Comparison of ENCODE assay signal across 33 cellular contexts in the genomic region with DNA sequence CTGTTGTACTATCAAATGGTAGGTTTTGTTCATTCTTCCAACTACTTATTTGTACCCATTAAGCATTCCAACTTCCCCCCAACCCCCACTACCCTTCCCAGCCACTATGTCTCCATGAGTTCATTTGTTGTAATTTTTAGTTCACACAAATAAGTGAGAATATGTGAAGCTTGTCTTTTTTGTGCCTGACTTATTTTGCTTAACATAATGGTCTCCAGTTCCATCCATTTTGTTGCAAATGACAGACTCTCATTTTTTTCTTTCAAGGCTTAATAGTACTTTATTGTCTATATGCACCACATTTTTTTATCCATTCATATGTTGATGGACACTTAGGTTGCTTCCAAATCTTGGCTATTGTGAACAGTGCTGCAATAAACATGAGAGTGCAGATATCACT.
A peak's percentile ranks its signal among the peaks of the same experiment; 100 is the strongest.
DNase-seq lines count a peak whose midpoint lies in the region; ATAC-seq and TF ChIP-seq lines count a peak whose summit lies in the region.
"Had no signal": no experiment of that assay in that cellular context is flagged by ENCODE, and none has a peak within 500 bp of the region (broad histone marks: within the 10 kb centered on the region; RNA-seq: fewer than 3 reads in every experiment).

No MANE protein-coding gene starts in this region.

- TF ChIP-seq POLR2A in breast epithelium (IDR thresholded peaks at IDR 0.05): no peak

- peak overlapping the region; percentile 52; the same call in 1 of the 2 replicates for H3K4me2 ChIP-seq in GM23338
- H3K4me2 ChIP-seq: A549; BLaER1; BLaER1 treated with 17β-estradiol and CSF1 and Interleukin-3, amounts not matched to agents 10 nM and 100 nM had no signal

- H3K4me3 Mint-ChIP-seq in GM23338: no peak overlapping the region
- H3K4me3 Mint-ChIP-seq in WTC11: no peak overlapping the region
- H3K4me3 Mint-ChIP-seq: B cell; CD14-positive monocyte; CD4-positive, alpha-beta memory T cell; CD4-positive, alpha-beta T cell; CD4-positive, CD25-positive, alpha-beta regulatory T cell; CD8-positive, alpha-beta memory T cell; CD8-positive, alpha-beta T cell had no signal

- POLR2A ChIA-PET in WTC11 (lab: Charles Lee): no interaction called here

- CTCF ChIA-PET in WTC11 (lab: Charles Lee): no interaction called here

- TF ChIP-seq CTCF in GM23338 (conservative IDR thresholded peaks at IDR 0.05; ENCODE audit: low read depth in 2 of 2) (no peak), WTC11 (IDR thresholded peaks at IDR 0.05) (no peak), breast epithelium (IDR thresholded peaks at IDR 0.05) (no peak)

- intact Hi-C loops in breast epithelium (cut with DNase I; ENCODE audit: low total_unique reads): no loop called here

- H3K9me3 ChIP-seq in HAP-1 (0 out of 2 replicates have a peak, but pooled peaks cover 2% of the 10 kb centered on the region), breast epithelium (peaks cover 0 to 17% of the 10 kb centered on the region in 2 donors)
- H3K9me3 ChIP-seq: A549, BE2C had no signal

- no peaks in the 10 kb centered on the region for H4K20me1 ChIP-seq in GM23338 (replicated peaks; ENCODE audit: insufficient read depth)
- H4K20me1 ChIP-seq: BLaER1; BLaER1 treated with 17β-estradiol and CSF1 and Interleukin-3, amounts not matched to agents 10 nM and 100 nM had no signal

- H3K9me3 Mint-ChIP-seq in GM23338: peaks cover 28% of the 10 kb centered on the region
- peaks cover 53% of the 10 kb centered on the region for H3K9me3 Mint-ChIP-seq in WTC11

- H3K27me3 Mint-ChIP-seq in GM23338 (ENCODE audit: insufficient read depth, low read depth, poor library complexity) (no peaks in the 10 kb centered on the region), WTC11 (ENCODE audit: low read depth) (no peaks in the 10 kb centered on the region)
- H3K27me3 Mint-ChIP-seq: B cell; CD4-positive, alpha-beta memory T cell; CD4-positive, alpha-beta T cell; CD4-positive, CD25-positive, alpha-beta regulatory T cell; CD8-positive, alpha-beta memory T cell had no signal

- peak overlapping the region; percentile 69; the same call in 1 of the 2 replicates for H3K27ac Mint-ChIP-seq in GM23338
- H3K27ac Mint-ChIP-seq in WTC11: 0 out of 2 replicates have a peak overlapping the region, but pooled peaks have one; percentile 13
- H3K27ac Mint-ChIP-seq: B cell; CD14-positive monocyte; CD4-positive, alpha-beta memory T cell; CD4-positive, alpha-beta T cell; CD4-positive, CD25-positive, alpha-beta regulatory T cell; CD8-positive, alpha-beta memory T cell; CD8-positive, alpha-beta T cell had no signal

- ATAC-seq in GM23338: no peak
- ATAC-seq in WTC11: no peak
- ATAC-seq: A549; CD8-positive, alpha-beta T cell had no signal

- H3K27me3 ChIP-seq in GM23338 (ENCODE audit: insufficient read depth) (no peaks in the 10 kb centered on the region), HAP-1 (ENCODE audit: low read depth) (no peaks in the 10 kb centered on the region), breast epithelium (no peaks in the 10 kb centered on the region)
- H3K27me3 ChIP-seq: BE2C; BLaER1; BLaER1 treated with 17β-estradiol and CSF1 and Interleukin-3, amounts not matched to agents 10 nM and 100 nM had no signal

- H3K4me1 Mint-ChIP-seq in GM23338 (peaks cover 21% of the 10 kb centered on the region), WTC11 (peaks cover 17% of the 10 kb centered on the region)
- H3K4me1 Mint-ChIP-seq: B cell; CD14-positive monocyte; CD4-positive, alpha-beta memory T cell; CD4-positive, CD25-positive, alpha-beta regulatory T cell; CD8-positive, alpha-beta memory T cell had no signal

- H2AFZ ChIP-seq in GM23338: no peak overlapping the region

- H3K79me2 ChIP-seq in GM23338 (replicated peaks; ENCODE audit: insufficient read depth): no peaks in the 10 kb centered on the region

- no peaks in the 10 kb centered on the region for H3F3A ChIP-seq in GM23338 (replicated peaks; ENCODE audit: low read depth)

- H3K4me1 ChIP-seq in GM23338 (ENCODE audit: insufficient read depth): peaks cover 35% of the 10 kb centered on the region
- H3K4me1 ChIP-seq in HAP-1: peaks cover 29% of the 10 kb centered on the region
- no peaks in the 10 kb centered on the region for H3K4me1 ChIP-seq in breast epithelium
- H3K4me1 ChIP-seq: A549; BE2C; BLaER1; BLaER1 treated with 17β-estradiol and CSF1 and Interleukin-3, amounts not matched to agents 10 nM and 100 nM; Caco-2 had no signal

- no peak for DNase-seq in GM23338 (ENCODE audit: low spot score)
- peak; percentile 67 to 97 for DNase-seq in HAP-1 (ENCODE audit: low spot score in 2 of 2)
- no peak for DNase-seq in WTC11 (ENCODE audit: low spot score)
- no peak for DNase-seq in breast epithelium (ENCODE audit: low spot score in 2 of 2)
- no peak for DNase-seq in nucleus accumbens (lab: John Stamatoyannopoulos, UW)
- DNase-seq in NCI-H2081 treated with DMSO at 0.1 percent for 48 hours (lab: John Stamatoyannopoulos, UW): no peak
- DNase-seq: 8988T; ACHN; AML-193; BE2C; C1 segment of cervical spinal cord; Caco-2; Calu3; CD4-positive, alpha-beta memory T cell; CD4-positive, alpha-beta T cell; CD4-positive, CD25-positive, alpha-beta regulatory T cell; CD8-positive, alpha-beta memory T cell; CD8-positive, alpha-beta T cell; COR-L47; DMS 273 treated with DMSO at 0.1 percent for 48 hours; DMS153; DMS53; DMS79; DMS79 treated with DMSO at 0.1 percent for 48 hours; DND-41; EL had no signal

- no peak overlapping the region for H3K27ac ChIP-seq in GM23338 (ENCODE audit: low read depth)
- H3K27ac ChIP-seq in breast epithelium: no peak overlapping the region
- H3K27ac ChIP-seq: 22Rv1; A549; BLaER1; BLaER1 treated with 17β-estradiol and CSF1 and Interleukin-3, amounts not matched to agents 10 nM and 100 nM; C4-2B had no signal

- H3K9me2 ChIP-seq in GM23338 (ENCODE audit: insufficient read depth): no peaks in the 10 kb centered on the region

- H3K4me3 ChIP-seq in GM23338 (no peak overlapping the region), HAP-1 (no peak overlapping the region), breast epithelium (no peak overlapping the region)
- H3K4me3 ChIP-seq: A549; BLaER1; BLaER1 treated with 17β-estradiol and CSF1 and Interleukin-3, amounts not matched to agents 10 nM and 100 nM had no signal

- in situ Hi-C loops in HAP-1 (cut with MboI; ENCODE audit: low sequenced_read_pairs): no loop called here

- H3K36me3 ChIP-seq in GM23338 (ENCODE audit: insufficient read depth) (no peaks in the 10 kb centered on the region), HAP-1 (replicated peaks) (no peaks in the 10 kb centered on the region), breast epithelium (no peaks in the 10 kb centered on the region)
- H3K36me3 ChIP-seq: BE2C; BLaER1; BLaER1 treated with 17β-estradiol and CSF1 and Interleukin-3, amounts not matched to agents 10 nM and 100 nM had no signal

- peaks cover 26% of the 10 kb centered on the region for H3K36me3 Mint-ChIP-seq in GM23338 (ENCODE audit: low read depth)
- H3K36me3 Mint-ChIP-seq in WTC11: peaks cover 33% of the 10 kb centered on the region
- H3K36me3 Mint-ChIP-seq: CD4-positive, alpha-beta memory T cell; CD4-positive, CD25-positive, alpha-beta regulatory T cell; CD8-positive, alpha-beta memory T cell; CD8-positive, alpha-beta T cell had no signal

TF ChIP-seq in GM23338, 12 proteins besides CTCF, POLR2A, EP300 and RAD21:
- TF ChIP-seq NANOG (IDR thresholded peaks at IDR 0.05; ENCODE audit: borderline replicate concordance) (peak; percentile 33; the same call in 1 of the 2 replicates), EZH2 (IDR thresholded peaks at IDR 0.05; ENCODE audit: low read depth, unreplicated experiment) (no peak)

TF ChIP-seq in WTC11, 78 proteins besides CTCF, POLR2A, EP300 and RAD21 (continues in another document):
- TF ChIP-seq ZNF671 (CRISPR knock-in tag; IDR thresholded peaks at IDR 0.05): no peak
- no peak for TF ChIP-seq TP53 (CRISPR knock-in tag; IDR thresholded peaks at IDR 0.05)
- no peak for TF ChIP-seq ETV6 (CRISPR knock-in tag; IDR thresholded peaks at IDR 0.05)
- no peak for TF ChIP-seq SMAD4 (CRISPR knock-in tag; IDR thresholded peaks at IDR 0.05)
- TF ChIP-seq PRRX2 (CRISPR knock-in tag; IDR thresholded peaks at IDR 0.05): no peak
- no peak for TF ChIP-seq ATF1 (CRISPR knock-in tag; IDR thresholded peaks at IDR 0.05)
- no peak for TF ChIP-seq NFE2L1 (CRISPR knock-in tag; IDR thresholded peaks at IDR 0.05)
- no peak for TF ChIP-seq TEAD1 (CRISPR knock-in tag; IDR thresholded peaks at IDR 0.05)
- TF ChIP-seq ESRRA (CRISPR knock-in tag; IDR thresholded peaks at IDR 0.05; ENCODE audit: borderline replicate concordance): no peak
- no peak for TF ChIP-seq NR1H2 (CRISPR knock-in tag; IDR thresholded peaks at IDR 0.05)
- no peak for TF ChIP-seq ZNF317 (CRISPR knock-in tag; IDR thresholded peaks at IDR 0.05; ENCODE audit: borderline replicate concordance, low read depth)
- no peak for TF ChIP-seq FOXP1 (CRISPR knock-in tag; IDR thresholded peaks at IDR 0.05; ENCODE audit: borderline replicate concordance)
- TF ChIP-seq, protein P1, sequence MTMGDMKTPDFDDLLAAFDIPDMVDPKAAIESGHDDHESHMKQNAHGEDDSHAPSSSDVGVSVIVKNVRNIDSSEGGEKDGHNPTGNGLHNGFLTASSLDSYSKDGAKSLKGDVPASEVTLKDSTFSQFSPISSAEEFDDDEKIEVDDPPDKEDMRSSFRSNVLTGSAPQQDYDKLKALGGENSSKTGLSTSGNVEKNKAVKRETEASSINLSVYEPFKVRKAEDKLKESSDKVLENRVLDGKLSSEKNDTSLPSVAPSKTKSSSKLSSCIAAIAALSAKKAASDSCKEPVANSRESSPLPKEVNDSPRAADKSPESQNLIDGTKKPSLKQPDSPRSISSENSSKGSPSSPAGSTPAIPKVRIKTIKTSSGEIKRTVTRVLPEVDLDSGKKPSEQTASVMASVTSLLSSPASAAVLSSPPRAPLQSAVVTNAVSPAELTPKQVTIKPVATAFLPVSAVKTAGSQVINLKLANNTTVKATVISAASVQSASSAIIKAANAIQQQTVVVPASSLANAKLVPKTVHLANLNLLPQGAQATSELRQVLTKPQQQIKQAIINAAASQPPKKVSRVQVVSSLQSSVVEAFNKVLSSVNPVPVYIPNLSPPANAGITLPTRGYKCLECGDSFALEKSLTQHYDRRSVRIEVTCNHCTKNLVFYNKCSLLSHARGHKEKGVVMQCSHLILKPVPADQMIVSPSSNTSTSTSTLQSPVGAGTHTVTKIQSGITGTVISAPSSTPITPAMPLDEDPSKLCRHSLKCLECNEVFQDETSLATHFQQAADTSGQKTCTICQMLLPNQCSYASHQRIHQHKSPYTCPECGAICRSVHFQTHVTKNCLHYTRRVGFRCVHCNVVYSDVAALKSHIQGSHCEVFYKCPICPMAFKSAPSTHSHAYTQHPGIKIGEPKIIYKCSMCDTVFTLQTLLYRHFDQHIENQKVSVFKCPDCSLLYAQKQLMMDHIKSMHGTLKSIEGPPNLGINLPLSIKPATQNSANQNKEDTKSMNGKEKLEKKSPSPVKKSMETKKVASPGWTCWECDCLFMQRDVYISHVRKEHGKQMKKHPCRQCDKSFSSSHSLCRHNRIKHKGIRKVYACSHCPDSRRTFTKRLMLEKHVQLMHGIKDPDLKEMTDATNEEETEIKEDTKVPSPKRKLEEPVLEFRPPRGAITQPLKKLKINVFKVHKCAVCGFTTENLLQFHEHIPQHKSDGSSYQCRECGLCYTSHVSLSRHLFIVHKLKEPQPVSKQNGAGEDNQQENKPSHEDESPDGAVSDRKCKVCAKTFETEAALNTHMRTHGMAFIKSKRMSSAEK (CRISPR knock-in tag; IDR thresholded peaks at IDR 0.05; ENCODE audit: borderline replicate concordance): no peak

Comparison
In these comparisons a context has a peak if more than half of its experiments do, and no peak if none do; other contexts are left out.
1. DNase-seq: peak in HAP-1 (2 of 2); none in GM23338 (single experiment), WTC11 (single experiment), breast epithelium (0 of 2), nucleus accumbens (0 of 56) and NCI-H2081 treated with DMSO at 0.1 percent for 48 hours (single experiment).